16 cellular contexts compared by ENCODE assay signal in the genomic region with DNA sequence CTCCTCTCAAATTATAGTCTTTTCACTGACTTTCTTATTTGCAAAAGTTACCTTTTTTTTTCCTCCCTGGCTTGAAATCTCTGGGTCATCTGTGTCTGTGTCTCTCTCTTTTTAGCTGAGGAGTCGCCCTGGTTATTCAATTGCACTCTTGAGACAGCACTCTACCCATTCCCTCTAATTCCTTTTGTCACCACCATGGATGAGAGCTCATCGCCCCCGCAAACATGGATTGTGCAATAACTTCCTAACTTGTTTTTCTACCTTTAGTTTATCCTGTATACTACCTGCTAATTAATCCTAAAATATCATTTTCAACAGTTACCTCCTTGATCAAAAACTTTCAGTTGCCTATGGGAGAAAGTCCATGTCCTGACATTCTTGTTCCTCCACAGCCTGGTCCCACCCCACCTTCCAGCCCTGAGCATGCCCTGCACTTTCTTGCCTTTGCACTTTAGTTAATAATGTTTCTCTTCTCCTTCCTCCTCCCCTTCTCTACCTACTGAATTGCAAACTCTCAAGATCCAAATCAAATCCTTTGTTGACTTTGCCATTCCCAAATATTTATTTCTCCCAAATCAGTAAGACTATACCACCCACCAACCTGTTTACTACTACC.
"Had no signal": no experiment of that assay in that cellular context is flagged by ENCODE, and none has a peak within 500 bp of the region (broad histone marks: within the 10 kb centered on the region; RNA-seq: fewer than 3 reads in every experiment).

No MANE protein-coding gene starts in this region.

- H3K4me2 ChIP-seq: hepatocyte, smooth muscle cell had no signal

- DNase-seq: colonic mucosa; dermis blood vessel endothelial cell; foreskin melanocyte; head of caudate nucleus; mammary epithelial cell; natural killer cell; posterior cingulate gyrus; stimulated activated CD4-positive, alpha-beta T cell treated with anti-CD3 and anti-CD28 coated beads, Interleukin-2, amount 100 ng/mL, for 48 hours; stimulated activated naive CD4-positive, alpha-beta T cell treated with Interleukin-2 at 50 U/mL for 16 hours; upper lobe of right lung had no signal

- H3K36me3 Mint-ChIP-seq: natural killer cell had no signal

- H3K27ac ChIP-seq: colonic mucosa, hepatocyte, right atrium auricular region, tibial nerve, upper lobe of right lung, vagina had no signal

- H3K79me2 ChIP-seq: hepatocyte had no signal

- H3K4me1 Mint-ChIP-seq: natural killer cell had no signal

- ATAC-seq: natural killer cell, upper lobe of right lung had no signal

- H3K4me3 Mint-ChIP-seq: natural killer cell, neural crest cell had no signal

- H3K4me1 ChIP-seq: colonic mucosa, right atrium auricular region, tibial nerve, upper lobe of right lung, vagina had no signal

- H3K27me3 ChIP-seq: colonic mucosa, hepatocyte, right atrium auricular region, tibial nerve, upper lobe of right lung, vagina had no signal

- H3K4me3 ChIP-seq: colonic mucosa, hepatocyte, right atrium auricular region, smooth muscle cell, tibial nerve, upper lobe of right lung, vagina had no signal

- H3K9me3 Mint-ChIP-seq: natural killer cell, neural crest cell had no signal

- H3K36me3 ChIP-seq: colonic mucosa, right atrium auricular region, tibial nerve, upper lobe of right lung, vagina had no signal

- H3K27ac Mint-ChIP-seq: natural killer cell had no signal

- H2AFZ ChIP-seq: hepatocyte had no signal

- H3K9me3 ChIP-seq: colonic mucosa, right atrium auricular region, tibial nerve, upper lobe of right lung, vagina had no signal
